Comparison of ENCODE assay signal across 8 cellular contexts in the genomic region with DNA sequence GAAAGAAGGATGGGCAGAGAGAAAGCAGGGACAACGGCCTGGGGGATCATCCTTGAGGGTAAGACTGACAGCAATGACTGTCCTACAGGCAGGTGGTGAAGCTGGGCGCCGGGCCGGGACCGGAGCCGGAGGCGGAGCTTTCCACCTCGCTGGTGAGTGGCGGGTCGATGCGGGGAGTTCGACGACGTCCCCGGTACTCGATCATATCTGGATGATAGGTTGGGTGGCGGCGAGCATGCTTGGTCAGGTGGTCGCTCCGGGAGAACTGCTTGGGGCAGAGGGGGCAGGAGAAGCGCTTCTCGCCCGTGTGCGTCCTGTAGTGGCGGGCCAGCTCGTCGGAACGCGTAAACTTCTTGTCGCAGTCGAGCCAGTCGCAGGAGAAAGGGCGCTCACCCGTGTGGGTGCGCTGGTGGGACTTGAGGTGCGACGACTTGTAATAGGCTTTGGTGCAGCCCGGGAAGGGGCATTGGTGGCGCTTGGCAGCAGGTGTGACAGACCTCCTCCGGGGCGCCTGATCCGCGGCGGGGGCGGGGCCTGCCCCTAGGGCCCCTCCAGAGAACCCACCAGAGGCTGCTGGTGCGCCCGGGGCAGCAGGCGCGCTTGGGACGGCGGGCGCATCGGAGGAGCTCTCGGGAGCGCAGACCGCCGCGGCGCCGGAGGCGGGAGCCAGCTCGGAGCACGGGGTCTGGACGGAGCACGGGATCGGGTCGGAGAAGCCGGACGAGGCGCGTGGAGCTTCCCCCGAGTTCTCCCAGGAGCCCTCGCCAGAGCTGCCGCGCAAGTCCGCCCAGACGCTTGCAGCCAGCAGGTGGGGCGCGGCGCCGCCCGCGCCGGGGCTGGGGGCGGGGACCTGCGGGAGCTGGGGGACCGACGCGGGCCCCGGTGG. TPM values are rescaled to one million over a fixed set of nuclear protein-coding genes. Genes with fewer than 3 reads are reported as not detected.
DNase-seq lines count a peak whose midpoint lies in the region; ATAC-seq and TF ChIP-seq lines count a peak whose summit lies in the region.

No MANE protein-coding gene starts in this region.

- no peaks in the 10 kb centered on the region for H3K36me3 Mint-ChIP-seq in memory B cell

- H3K4me3 ChIP-seq in brain microvascular endothelial cell (ENCODE audit: low read depth, low read length) (peak overlapping the region; percentile 30), thymus (ENCODE audit: low read length) (peak overlapping the region; percentile 63)

- no peaks in the 10 kb centered on the region for H3K4me1 Mint-ChIP-seq in memory B cell

- H3K4me1 ChIP-seq in thymus (ENCODE audit: control insufficient read depth, insufficient read depth, low read length): no peaks in the 10 kb centered on the region

- CTCF ChIA-PET in RWPE1 (lab: Yijun Ruan, JAX): interaction anchor here (0.6 to 1.2 kb wide), 2 partner anchors 25 to 97 kb away, joined by 3 read pairs; no protein-coding TSS in a partner anchor

- DNase-seq in RWPE1 (ENCODE audit: low spot score) (peak; percentile 17), brain microvascular endothelial cell (no peak), memory B cell (ENCODE audit: low spot score in 2 of 2) (peak; percentile 33 to 44)

- H3K9me3 Mint-ChIP-seq in memory B cell: no peaks in the 10 kb centered on the region

- ATAC-seq in GM21360 (IDR thresholded peaks at IDR 0.05; ENCODE audit: unreplicated experiment) (peak; percentile 62), memory B cell (ENCODE audit: low read depth) (peak; percentile 82), HG02610 (IDR thresholded peaks at IDR 0.05; ENCODE audit: unreplicated experiment) (no peak), HG03108 (IDR thresholded peaks at IDR 0.05; ENCODE audit: unreplicated experiment) (no peak)

- TF ChIP-seq CTCF in 22Rv1 (IDR thresholded peaks at IDR 0.05) (peak; percentile 43; the same call in 1 of the 2 replicates), RWPE1 (conservative IDR thresholded peaks at IDR 0.05; ENCODE audit: low read depth) (peak; percentile 44), brain microvascular endothelial cell (IDR thresholded peaks at IDR 0.05; ENCODE audit: low read depth, low read length, missing control alignments) (no peak)

- H3K9me3 ChIP-seq in thymus (ENCODE audit: control insufficient read depth): peaks cover 11% of the 10 kb centered on the region

- WGBS in thymus: 16% methylated on average over 90 of the region's 90 CpGs

- H3K36me3 ChIP-seq in brain microvascular endothelial cell (replicated peaks) (no peaks in the 10 kb centered on the region), thymus (ENCODE audit: control insufficient read depth, insufficient read depth) (no peaks in the 10 kb centered on the region)

- peaks cover 28% of the 10 kb centered on the region for H3K27me3 ChIP-seq in brain microvascular endothelial cell (replicated peaks)
- H3K27me3 ChIP-seq in thymus (ENCODE audit: control insufficient read depth, insufficient read depth): peaks cover 44% of the 10 kb centered on the region

- in situ Hi-C loops in brain microvascular endothelial cell (cut with HindIII; ENCODE audit: low pct_ligation_motif_present, low sequenced_read_pairs): no loop called here

- POLR2A ChIA-PET in RWPE1 (lab: Yijun Ruan, JAX; ENCODE audit: low non-redundant PET): interaction anchor here (0.5 kb wide), 1 partner anchor 9 kb away, joined by 3 read pairs; no protein-coding TSS in a partner anchor

- no peak overlapping the region for H3K27ac ChIP-seq in 22Rv1
- no peak overlapping the region; the same call in 1 of the 2 replicates for H3K27ac ChIP-seq in RWPE1
- H3K27ac ChIP-seq in brain microvascular endothelial cell: no peak overlapping the region
- H3K27ac ChIP-seq in thymus (ENCODE audit: low read depth): no peak overlapping the region

- H3K4me3 Mint-ChIP-seq in memory B cell: peak overlapping the region; percentile 75

- H3K27ac Mint-ChIP-seq in memory B cell: no peak overlapping the region

- H3K27me3 Mint-ChIP-seq in memory B cell: peaks cover 26% of the 10 kb centered on the region

RNA-seq across cellular contexts. Expression of a gene that starts 0.8 kb away (rescaled TPM):
- polyA plus RNA-seq in thymus: 0.02 TPM

RNA-seq across cellular contexts. Expression of a gene that starts 46.9 kb away (rescaled TPM):
- not detected for polyA plus RNA-seq in thymus

Comparison
In these comparisons a context has a peak if more than half of its experiments do, and no peak if none do; other contexts are left out.
1. ATAC-seq: peak in GM21360 (single experiment) and memory B cell (single experiment); none in HG02610 (single experiment) and HG03108 (single experiment).